In the genomic region with DNA sequence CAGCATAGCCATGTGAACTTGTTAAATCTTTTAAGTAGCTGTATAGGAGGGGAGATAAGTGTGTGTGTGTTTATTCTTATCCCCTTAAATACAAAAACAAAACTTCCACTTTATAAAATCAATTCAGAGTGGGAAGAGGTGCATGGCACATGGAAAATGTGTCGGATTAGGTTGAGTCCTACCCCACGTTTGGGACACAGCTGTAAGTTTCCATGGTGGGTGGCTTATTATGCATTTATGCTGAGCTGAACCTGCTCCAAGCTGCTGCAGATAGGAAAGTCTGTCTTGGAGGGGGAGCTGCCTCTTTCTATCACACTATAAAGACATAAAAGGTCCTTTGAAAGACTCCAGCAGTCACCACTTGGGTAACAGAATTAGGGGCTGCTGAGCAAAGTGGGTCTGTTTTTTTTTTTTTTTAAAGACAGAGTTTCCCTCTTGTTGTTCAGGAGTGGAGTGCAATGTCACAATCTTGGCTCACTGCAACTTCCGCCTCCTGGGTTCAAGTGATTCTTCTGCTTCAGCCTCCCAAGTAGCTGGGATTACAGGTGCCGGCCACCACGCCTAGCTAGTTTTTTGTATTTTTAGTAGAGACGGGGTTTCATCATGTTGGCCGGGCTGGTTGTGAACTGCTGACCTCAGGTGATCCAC, we compare ENCODE assay signal across 11 cellular contexts. TPM values are rescaled to one million over a fixed set of nuclear protein-coding genes. Genes with fewer than 3 reads are reported as not detected.
DNase-seq lines count a peak whose midpoint lies in the region; ATAC-seq and TF ChIP-seq lines count a peak whose summit lies in the region.
"Had no signal": no experiment of that assay in that cellular context is flagged by ENCODE, and none has a peak within 500 bp of the region (broad histone marks: within the 10 kb centered on the region; RNA-seq: fewer than 3 reads in every experiment).

No MANE protein-coding gene starts in this region.

- POLR2A ChIA-PET in HCT116 (lab: Charles Lee), result interaction anchor here (2.8 kb wide), 1 partner anchor 21 kb away, joined by 9 read pairs; no protein-coding TSS in a partner anchor
- POLR2A ChIA-PET in activated CD8-positive, alpha-beta T cell treated with anti-CD3 and anti-CD28 coated beads for 36 hours (lab: Charles Lee), result interaction anchor here (0.7 kb wide), 1 partner anchor 8 kb away, joined by 3 read pairs; no protein-coding TSS in a partner anchor

- TF ChIP-seq CTCF in HCT116 (IDR thresholded peaks at IDR 0.05 in 2 of 3, conservative IDR thresholded peaks at IDR 0.05 in 1 of 3; ENCODE audit: borderline replicate concordance in 1 of 3, insufficient read depth in 1 of 3, low read depth in 2 of 3, low read length in 2 of 3) (no peak), left lung (IDR thresholded peaks at IDR 0.05) (no peak), smooth muscle cell (IDR thresholded peaks at IDR 0.05; ENCODE audit: borderline replicate concordance, insufficient read depth, poor library complexity, severe bottlenecking) (no peak)
- no peak for TF ChIP-seq CTCF in activated CD8-positive, alpha-beta T cell treated with anti-CD3 and anti-CD28 coated beads for 36 hours (IDR thresholded peaks at IDR 0.05)

- H3K9me2 ChIP-seq in HCT116 (ENCODE audit: insufficient read depth), result no peaks in the 10 kb centered on the region

- CTCF ChIA-PET in HCT116 (lab: Charles Lee), result interaction anchor here (0.7 to 1.2 kb wide), 2 partner anchors 29 to 40 kb away, joined by 3 read pairs; no protein-coding TSS in a partner anchor
- CTCF ChIA-PET in activated CD8-positive, alpha-beta T cell treated with anti-CD3 and anti-CD28 coated beads for 36 hours (lab: Charles Lee), result interaction anchor here (0.8 to 1.0 kb wide), 3 partner anchors 28 to 268 kb away, joined by 3 to 4 read pairs (median 4); a partner anchor contains a TSS

- no peaks in the 10 kb centered on the region for H3K9me3 Mint-ChIP-seq in activated CD8-positive, alpha-beta T cell treated with anti-CD3 and anti-CD28 coated beads for 36 hours

- H3K27ac ChIP-seq in HCT116 (ENCODE audit: low read depth, low read length) (peak overlapping the region; percentile 25; the same call in 1 of the 2 replicates), left lung (peak overlapping the region; percentile 86 to 93), smooth muscle cell (ENCODE audit: low read depth) (peak overlapping the region; percentile 100)

- peaks cover 47% of the 10 kb centered on the region for H3F3A ChIP-seq in smooth muscle cell (ENCODE audit: low read depth)

- H3K4me1 ChIP-seq in HCT116 (ENCODE audit: control insufficient read depth in 1 of 2, insufficient read depth in 2 of 2, low read length in 2 of 2) (peaks cover 89 to 95% of the 10 kb centered on the region in 2 experiments), left lung (peaks cover 89 to 100% of the 10 kb centered on the region in 2 donors), smooth muscle cell (ENCODE audit: low read depth) (peaks cover 68% of the 10 kb centered on the region)

- peaks cover 100% of the 10 kb centered on the region for H3K79me2 ChIP-seq in HCT116 (ENCODE audit: insufficient read depth, low read length)
- peaks cover 79% of the 10 kb centered on the region for H3K79me2 ChIP-seq in smooth muscle cell (ENCODE audit: low read depth)

- H3K27ac Mint-ChIP-seq in activated CD8-positive, alpha-beta T cell treated with anti-CD3 and anti-CD28 coated beads for 36 hours, result no peak overlapping the region

- 70% methylated on average over 7 of the region's 7 CpGs for WGBS in smooth muscle cell (ENCODE audit: low lambda C conversion rate)

- peaks cover 57% of the 10 kb centered on the region for H3K4me1 Mint-ChIP-seq in activated CD8-positive, alpha-beta T cell treated with anti-CD3 and anti-CD28 coated beads for 36 hours (ENCODE audit: low read depth)

- no peak overlapping the region for H3K4me3 Mint-ChIP-seq in activated CD8-positive, alpha-beta T cell treated with anti-CD3 and anti-CD28 coated beads for 36 hours

- no TSS peak for BruUV-seq in HCT116 (replicated peaks; lab: Mats Ljungman, UMichigan)

- no peak overlapping the region for H2AFZ ChIP-seq in HCT116 (ENCODE audit: low read depth, low read length, poor library complexity, severe bottlenecking)
- no peak overlapping the region for H2AFZ ChIP-seq in smooth muscle cell (ENCODE audit: low read depth)

- H3K36me3 Mint-ChIP-seq in activated CD8-positive, alpha-beta T cell treated with anti-CD3 and anti-CD28 coated beads for 36 hours (ENCODE audit: low read depth), result peaks cover 20% of the 10 kb centered on the region

- DNase-seq in HCT116 (ENCODE audit: low read depth, low spot score) (no peak), astrocyte of the hippocampus (ENCODE audit: low read depth, low spot score) (peak; percentile 14), left lung (no peak), smooth muscle cell (lab: John Stamatoyannopoulos, UW; ENCODE audit: unreplicated experiment) (no peak), NCI-H1048 (lab: John Stamatoyannopoulos, UW) (no peak), H4 (ENCODE audit: low spot score) (no peak), NOMO-1 treated with dmso at 0.1 percent for 144 hours (lab: John Stamatoyannopoulos, UW; ENCODE audit: unreplicated experiment) (no peak)
- DNase-seq in activated CD8-positive, alpha-beta T cell treated with anti-CD3 and anti-CD28 coated beads for 36 hours, result no peak
- DNase-seq: activated CD8-positive, alpha-beta memory T cell treated with anti-CD3 and anti-CD28 coated beads for 24 hours; NCI-H1694 treated with DMSO at 0.1 percent for 48 hours; SIG-M5 had no signal

- no peaks in the 10 kb centered on the region for H3K27me3 ChIP-seq in HCT116 (ENCODE audit: insufficient read depth, low read length)
- H3K27me3 ChIP-seq in left lung, result no peaks in the 10 kb centered on the region
- H3K27me3 ChIP-seq in smooth muscle cell (ENCODE audit: low read depth), result no peaks in the 10 kb centered on the region

- H3K9me3 ChIP-seq in HCT116 (ENCODE audit: control insufficient read depth in 1 of 2, insufficient read depth in 1 of 2, low read depth in 1 of 2, low read length in 2 of 2), result no peaks in the 10 kb centered on the region
- no peaks in the 10 kb centered on the region for H3K9me3 ChIP-seq in left lung
- H3K9me3 ChIP-seq in smooth muscle cell (replicated peaks; ENCODE audit: low read depth), result no peaks in the 10 kb centered on the region

- H3K36me3 ChIP-seq in HCT116 (ENCODE audit: control insufficient read depth in 1 of 2, insufficient read depth in 2 of 2, low read length in 2 of 2) (peaks cover 5 to 14% of the 10 kb centered on the region in 2 experiments; a peak in 2 of 4 replicates), left lung (peaks cover 0 to 6% of the 10 kb centered on the region in 2 donors), smooth muscle cell (ENCODE audit: low read depth) (no peaks in the 10 kb centered on the region)

- intact Hi-C loops in HCT116 (cut with micrococcal nuclease) (no loop called here), left lung (cut with DNase I) (no loop called here)
- intact Hi-C loops in activated CD8-positive, alpha-beta T cell treated with anti-CD3 and anti-CD28 coated beads for 36 hours (cut with micrococcal nuclease), result no loop called here

- ATAC-seq in HCT116 (no peak), left lung (no peak)
- no peak for ATAC-seq in activated CD8-positive, alpha-beta T cell treated with anti-CD3 and anti-CD28 coated beads for 36 hours

- H3K9ac ChIP-seq in HCT116 (ENCODE audit: low read length) (0 out of 2 replicates have a peak overlapping the region, but pooled peaks have one; percentile 10), smooth muscle cell (ENCODE audit: low read depth) (no peak overlapping the region)

- peak overlapping the region; percentile 42 for H3K4me2 ChIP-seq in HCT116 (ENCODE audit: low read length)
- peak overlapping the region; percentile 47 for H3K4me2 ChIP-seq in smooth muscle cell

- H3K27me3 Mint-ChIP-seq in activated CD8-positive, alpha-beta T cell treated with anti-CD3 and anti-CD28 coated beads for 36 hours, result peaks cover 3% of the 10 kb centered on the region

- no peak overlapping the region for H3K4me3 ChIP-seq in HCT116 (replicated peaks in 1 of 2; ENCODE audit: low read depth in 1 of 2, low read length in 2 of 2)
- no peak overlapping the region for H3K4me3 ChIP-seq in left lung
- no peak overlapping the region for H3K4me3 ChIP-seq in smooth muscle cell

- no peak for TF ChIP-seq RAD21 in HCT116 (IDR thresholded peaks at IDR 0.05; ENCODE audit: low read depth)

- no peak for TF ChIP-seq POLR2A in HCT116 (IDR thresholded peaks at IDR 0.05; ENCODE audit: borderline replicate concordance, extremely low read depth, insufficient read depth, insufficient read length)

- H4K20me1 ChIP-seq in HCT116 (ENCODE audit: insufficient read depth), result peaks cover 16% of the 10 kb centered on the region; the same call in 1 of the 2 replicates
- peaks cover 37% of the 10 kb centered on the region for H4K20me1 ChIP-seq in smooth muscle cell (ENCODE audit: low read depth)

- RAD21 ChIA-PET in HCT116 (lab: Charles Lee; ENCODE audit: low non-redundant PET in 1 of 2, low total read pairs in 2 of 2, uncharacterized antibody in 2 of 2, unreplicated experiment in 2 of 2), result no interaction called here

TF ChIP-seq in HCT116, 20 proteins besides CTCF, POLR2A, EP300 and RAD21 (continues in another document):
- TF ChIP-seq YY1 (IDR thresholded peaks at IDR 0.05; ENCODE audit: extremely low read depth, insufficient replicate concordance, low read depth, low read length), result no peak
- TF ChIP-seq SRF (IDR thresholded peaks at IDR 0.05; ENCODE audit: low read depth), result no peak
- no peak for TF ChIP-seq ELF1 (IDR thresholded peaks at IDR 0.05; ENCODE audit: borderline replicate concordance, low read depth)
- no peak for TF ChIP-seq TCF7L2 (IDR thresholded peaks at IDR 0.05; ENCODE audit: borderline replicate concordance, extremely low read depth, insufficient read depth, insufficient read length)

RNA-seq across cellular contexts. Expression of a gene that starts 15.2 kb away (rescaled TPM):
- total RNA-seq in HCT116 (2021; ENCODE audit: unreplicated experiment) (651 TPM), left lung (100 to 1,000 TPM; 576 to 647 TPM), smooth muscle cell (311 TPM in 2 replicates)
- polyA plus RNA-seq in HCT116 (2012), result 635 and 727 TPM in 2 replicates
- 53.8 and 60.4 TPM in 2 replicates for polyA plus RNA-seq in smooth muscle cell
- 157 and 262 TPM in 2 replicates for total RNA-seq in H4 (2014; rRNA removed; shearing (Covaris generic))
- total RNA-seq in activated CD8-positive, alpha-beta T cell treated with anti-CD3 and anti-CD28 coated beads for 36 hours, result 100 to 1,000 TPM; 183 to 189 TPM

RNA-seq across cellular contexts. Expression of a gene that starts 43.6 kb away (rescaled TPM):
- total RNA-seq in HCT116 (2021; ENCODE audit: unreplicated experiment) (313 TPM), left lung (100 to 1,000 TPM; 184 to 224 TPM), smooth muscle cell (324 and 334 TPM in 2 replicates)
- polyA plus RNA-seq in HCT116 (2012), result 474 and 485 TPM in 2 replicates
- 178 and 181 TPM in 2 replicates for polyA plus RNA-seq in smooth muscle cell
- total RNA-seq in H4 (2014; rRNA removed; shearing (Covaris generic)), result 980 and 1,233 TPM in 2 replicates
- total RNA-seq in activated CD8-positive, alpha-beta T cell treated with anti-CD3 and anti-CD28 coated beads for 36 hours, result 100 to 1,000 TPM; 306 to 308 TPM

RNA-seq across cellular contexts. Expression of a gene that starts 44.9 kb away (rescaled TPM):
- total RNA-seq in HCT116 (2021; ENCODE audit: unreplicated experiment), result 9.1 TPM
- polyA plus RNA-seq in HCT116 (2012), result 2.1 and 2.2 TPM in 2 replicates
- 10 to 100 TPM in 1 of 2 donors, 1 to 10 TPM in 1; 6.1 to 10.7 TPM for total RNA-seq in left lung
- total RNA-seq in smooth muscle cell, result 0.22 and 2.1 TPM in 2 replicates
- 0.91 TPM in 1 of 2 replicates, not detected in the other for polyA plus RNA-seq in smooth muscle cell
- total RNA-seq in H4 (2014; rRNA removed; shearing (Covaris generic)), result 0.29 and 3.0 TPM in 2 replicates
- total RNA-seq in activated CD8-positive, alpha-beta T cell treated with anti-CD3 and anti-CD28 coated beads for 36 hours, result 100 to 1,000 TPM; 166 to 174 TPM

Comparison
In these comparisons a context has a peak if more than half of its experiments do, and no peak if none do; other contexts are left out.
1. H3K27ac ChIP-seq: peak in every context shown above with its lines; median percentile 100 in smooth muscle cell; 90 in left lung; 25 in HCT116.
2. RNA of a gene that starts 44.9 kb away (total RNA-seq): 166 to 174 TPM in activated CD8-positive, alpha-beta T cell treated with anti-CD3 and anti-CD28 coated beads for 36 hours; 6.1 to 10.7 TPM in left lung, 9.1 TPM in HCT116 (single experiment), 0.29 to 3.0 TPM in H4 and 0.22 to 2.1 TPM in smooth muscle cell; every median in the first group is over 10 times any median in the second.